19 cellular contexts compared by ENCODE assay signal in the genomic region with DNA sequence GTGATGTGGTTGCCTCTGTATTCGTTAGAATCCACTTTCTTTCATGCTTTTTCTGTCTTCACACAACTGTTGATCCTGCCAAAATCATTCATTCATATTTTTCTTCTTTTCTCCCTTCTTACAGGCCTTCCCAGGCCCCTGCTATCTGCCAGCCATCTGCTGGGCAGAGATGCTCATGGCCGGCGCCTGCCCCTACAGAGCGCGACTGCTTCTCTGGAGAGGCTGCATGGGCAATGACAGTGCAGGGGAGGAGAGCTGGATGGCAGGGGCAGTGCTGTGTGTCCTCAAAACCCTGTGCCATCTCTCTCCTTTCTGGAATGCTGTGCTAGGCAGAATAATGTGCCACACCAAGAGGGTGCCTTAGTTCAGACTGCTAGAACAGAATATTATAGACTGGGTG.
A peak's percentile ranks its signal among the peaks of the same experiment; 100 is the strongest.
DNase-seq lines count a peak whose midpoint lies in the region; ATAC-seq and TF ChIP-seq lines count a peak whose summit lies in the region.
"Had no signal": no experiment of that assay in that cellular context is flagged by ENCODE, and none has a peak within 500 bp of the region (broad histone marks: within the 10 kb centered on the region; RNA-seq: fewer than 3 reads in every experiment).

No MANE protein-coding gene starts in this region.

- TF ChIP-seq CTCF in AG10803 (conservative IDR thresholded peaks at IDR 0.05; ENCODE audit: low read length) (peak; percentile 18; the same call in 1 of the 2 replicates), MCF 10A (IDR thresholded peaks at IDR 0.05; ENCODE audit: unreplicated experiment) (no peak), lower lobe of right lung (IDR thresholded peaks at IDR 0.05) (no peak)

- H3K9me3 ChIP-seq in lower lobe of right lung: peaks cover 3% of the 10 kb centered on the region
- H3K9me3 ChIP-seq: Caco-2 had no signal

- peak overlapping the region; percentile 87 for H3K27ac ChIP-seq in lower lobe of right lung
- H3K27ac ChIP-seq: neural progenitor cell had no signal

- H3K4me1 ChIP-seq in lower lobe of right lung: peaks cover 45% of the 10 kb centered on the region
- H3K4me1 ChIP-seq: neural progenitor cell had no signal

- no peak overlapping the region for H3K4me3 ChIP-seq in AG10803 (ENCODE audit: low read length)
- no peak overlapping the region for H3K4me3 ChIP-seq in lower lobe of right lung
- H3K4me3 ChIP-seq: GM23338, neural progenitor cell, right atrium auricular region had no signal

- H3K9me3 Mint-ChIP-seq in MCF 10A (ENCODE audit: unreplicated experiment): no peaks in the 10 kb centered on the region
- H3K9me3 Mint-ChIP-seq in stimulated activated naive CD8-positive, alpha-beta T cell treated with anti-CD3 and anti-CD28 coated beads, Interleukin-15, amount 100 ng/mL, for 72 hours: no peaks in the 10 kb centered on the region
- no peaks in the 10 kb centered on the region for H3K9me3 Mint-ChIP-seq in activated CD4-positive, alpha-beta memory T cell treated with anti-CD3 and anti-CD28 coated beads, Interleukin-2, amount 10 ng/mL, durations not matched to agents 7 days and 5 days
- H3K9me3 Mint-ChIP-seq: activated T-cell treated with anti-CD3 and anti-CD28 coated beads, Interleukin-2, amount 50 U/mL, for 72 hours; GM23338 had no signal

- POLR2A ChIA-PET in MCF 10A (lab: Yijun Ruan, JAX): interaction anchor here (1.1 to 1.2 kb wide), 2 partner anchors 14 to 82 kb away, joined by 3 read pairs; no protein-coding TSS in a partner anchor
- POLR2A ChIA-PET in activated CD4-positive, alpha-beta memory T cell treated with anti-CD3 and anti-CD28 coated beads, Interleukin-2, amount 10 ng/mL, durations not matched to agents 7 days and 5 days (lab: Charles Lee): no interaction called here

- ATAC-seq in lower lobe of right lung (no peak), GM21717 (IDR thresholded peaks at IDR 0.05; ENCODE audit: unreplicated experiment) (no peak)
- ATAC-seq in stimulated activated naive CD8-positive, alpha-beta T cell treated with anti-CD3 and anti-CD28 coated beads, Interleukin-15, amount 100 ng/mL, for 72 hours: peak; percentile 44
- ATAC-seq: activated naive CD8-positive, alpha-beta T cell treated with anti-CD3 and anti-CD28 coated beads, Interleukin-2, amount 50 U/mL, for 24 hours; activated T-cell treated with anti-CD3 and anti-CD28 coated beads, Interleukin-2, amount 50 U/mL, for 72 hours; GM23338 had no signal

- CTCF ChIA-PET in MCF 10A (lab: Yijun Ruan, JAX): no interaction called here
- CTCF ChIA-PET in activated CD4-positive, alpha-beta memory T cell treated with anti-CD3 and anti-CD28 coated beads, Interleukin-2, amount 10 ng/mL, durations not matched to agents 7 days and 5 days (lab: Charles Lee): no interaction called here

- H3K4me3 Mint-ChIP-seq in MCF 10A (ENCODE audit: unreplicated experiment): no peak overlapping the region
- no peak overlapping the region for H3K4me3 Mint-ChIP-seq in stimulated activated naive CD8-positive, alpha-beta T cell treated with anti-CD3 and anti-CD28 coated beads, Interleukin-15, amount 100 ng/mL, for 72 hours
- H3K4me3 Mint-ChIP-seq in activated CD4-positive, alpha-beta memory T cell treated with anti-CD3 and anti-CD28 coated beads, Interleukin-2, amount 10 ng/mL, durations not matched to agents 7 days and 5 days: no peak overlapping the region
- H3K4me3 Mint-ChIP-seq: activated naive CD8-positive, alpha-beta T cell treated with anti-CD3 and anti-CD28 coated beads, Interleukin-2, amount 50 U/mL, for 24 hours; activated T-cell treated with anti-CD3 and anti-CD28 coated beads, Interleukin-2, amount 50 U/mL, for 72 hours; GM23338; neural progenitor cell had no signal

- H3K27me3 Mint-ChIP-seq in MCF 10A (ENCODE audit: insufficient read depth, unreplicated experiment): no peaks in the 10 kb centered on the region
- peaks cover 6% of the 10 kb centered on the region for H3K27me3 Mint-ChIP-seq in stimulated activated naive CD8-positive, alpha-beta T cell treated with anti-CD3 and anti-CD28 coated beads, Interleukin-15, amount 100 ng/mL, for 72 hours
- peaks cover 2% of the 10 kb centered on the region for H3K27me3 Mint-ChIP-seq in activated CD4-positive, alpha-beta memory T cell treated with anti-CD3 and anti-CD28 coated beads, Interleukin-2, amount 10 ng/mL, durations not matched to agents 7 days and 5 days
- H3K27me3 Mint-ChIP-seq: activated naive CD8-positive, alpha-beta T cell treated with anti-CD3 and anti-CD28 coated beads, Interleukin-2, amount 50 U/mL, for 24 hours had no signal

- BruUV-seq in MCF 10A (replicated peaks; lab: Mats Ljungman, UMichigan): no TSS peak

- no peaks in the 10 kb centered on the region for H3K27me3 ChIP-seq in lower lobe of right lung (ENCODE audit: low read depth)
- H3K27me3 ChIP-seq: right atrium auricular region had no signal

- intact Hi-C loops in MCF 10A (cut with micrococcal nuclease) (loop anchor here (2.0 kb wide), 1 partner anchor 54 kb away; no protein-coding TSS in a partner anchor), lower lobe of right lung (cut with DNase I) (no loop called here)

- no peaks in the 10 kb centered on the region for H3K36me3 Mint-ChIP-seq in MCF 10A (ENCODE audit: insufficient read depth, unreplicated experiment)
- H3K36me3 Mint-ChIP-seq in activated CD4-positive, alpha-beta memory T cell treated with anti-CD3 and anti-CD28 coated beads, Interleukin-2, amount 10 ng/mL, durations not matched to agents 7 days and 5 days (ENCODE audit: low read depth): no peaks in the 10 kb centered on the region

- no peaks in the 10 kb centered on the region for H3K36me3 ChIP-seq in lower lobe of right lung
- H3K36me3 ChIP-seq: neural progenitor cell, right atrium auricular region had no signal

- H3K4me1 Mint-ChIP-seq in MCF 10A (ENCODE audit: insufficient read depth, unreplicated experiment): peaks cover 53% of the 10 kb centered on the region
- H3K4me1 Mint-ChIP-seq in stimulated activated naive CD8-positive, alpha-beta T cell treated with anti-CD3 and anti-CD28 coated beads, Interleukin-15, amount 100 ng/mL, for 72 hours: no peaks in the 10 kb centered on the region
- no peaks in the 10 kb centered on the region for H3K4me1 Mint-ChIP-seq in activated CD4-positive, alpha-beta memory T cell treated with anti-CD3 and anti-CD28 coated beads, Interleukin-2, amount 10 ng/mL, durations not matched to agents 7 days and 5 days
- H3K4me1 Mint-ChIP-seq: activated naive CD8-positive, alpha-beta T cell treated with anti-CD3 and anti-CD28 coated beads, Interleukin-2, amount 50 U/mL, for 24 hours had no signal

- peak overlapping the region; percentile 92 for H3K27ac Mint-ChIP-seq in MCF 10A (ENCODE audit: low read depth, unreplicated experiment)
- no peak overlapping the region for H3K27ac Mint-ChIP-seq in stimulated activated naive CD8-positive, alpha-beta T cell treated with anti-CD3 and anti-CD28 coated beads, Interleukin-15, amount 100 ng/mL, for 72 hours
- H3K27ac Mint-ChIP-seq in activated CD4-positive, alpha-beta memory T cell treated with anti-CD3 and anti-CD28 coated beads, Interleukin-2, amount 10 ng/mL, durations not matched to agents 7 days and 5 days: no peak overlapping the region
- H3K27ac Mint-ChIP-seq: activated naive CD8-positive, alpha-beta T cell treated with anti-CD3 and anti-CD28 coated beads, Interleukin-2, amount 50 U/mL, for 24 hours; activated T-cell treated with anti-CD3 and anti-CD28 coated beads, Interleukin-2, amount 50 U/mL, for 72 hours; GM23338; neural progenitor cell had no signal

- DNase-seq in AG10803 (ENCODE audit: low read depth) (no peak), MCF 10A (ENCODE audit: unreplicated experiment) (no peak), lower lobe of right lung (no peak), DMS114 treated with DMSO at 0.1 percent for 48 hours (lab: John Stamatoyannopoulos, UW; ENCODE audit: unreplicated experiment) (no peak), HuH-7 (ENCODE audit: low spot score) (no peak)
- no peak for DNase-seq in stimulated activated naive CD8-positive, alpha-beta T cell treated with anti-CD3 and anti-CD28 coated beads, Interleukin-15, amount 100 ng/mL, for 72 hours
- DNase-seq in activated CD4-positive, alpha-beta memory T cell treated with anti-CD3 and anti-CD28 coated beads, Interleukin-2, amount 10 ng/mL, durations not matched to agents 7 days and 5 days: no peak
- DNase-seq: activated naive CD8-positive, alpha-beta T cell treated with anti-CD3 and anti-CD28 coated beads, Interleukin-2, amount 50 U/mL, for 24 hours; activated T-cell treated with anti-CD3 and anti-CD28 coated beads, Interleukin-2, amount 50 U/mL, for 72 hours; Caco-2; central memory CD4-positive, alpha-beta T cell; Karpas-422; midbrain; NCI-H82; stimulated activated CD4-positive, alpha-beta T cell treated with anti-CD3 and anti-CD28 coated beads, Interleukin-4, amount 100 ng/mL, for 4 hours had no signal
